12 cellular contexts compared by ENCODE assay signal in genomic region chr3:50126287-50127211, GRCh38. TPM values are rescaled to one million over a fixed set of nuclear protein-coding genes. Genes with fewer than 3 reads are reported as not detected.
A peak's percentile ranks its signal among the peaks of the same experiment; 100 is the strongest.
DNase-seq lines count a peak whose midpoint lies in the region; ATAC-seq and TF ChIP-seq lines count a peak whose summit lies in the region.
"Had no signal": no experiment of that assay in that cellular context is flagged by ENCODE, and none has a peak within 500 bp of the region (broad histone marks: within the 10 kb centered on the region; RNA-seq: fewer than 3 reads in every experiment).

No MANE protein-coding gene starts in this region.

- CTCF ChIA-PET in PC-3 (lab: Charles Lee): interaction anchor here (0.5 kb wide), 1 partner anchor 195 kb away, joined by 6 read pairs; no protein-coding TSS in a partner anchor

- H3K4me3 ChIP-seq in PC-3 (ENCODE audit: low read length) (no peak overlapping the region), fibroblast of the aortic adventitia (ENCODE audit: low read depth, low read length) (no peak overlapping the region)
- H3K4me3 ChIP-seq: ovary had no signal

- no peak for TF ChIP-seq POLR2A in erythroblast (IDR thresholded peaks at IDR 0.05; ENCODE audit: low read length)

- H3K27ac ChIP-seq in PC-3 (ENCODE audit: low read length): no peak overlapping the region
- H3K27ac ChIP-seq: ovary had no signal

- no peaks in the 10 kb centered on the region for H3K36me3 ChIP-seq in PC-3 (ENCODE audit: low read depth, low read length)
- H3K36me3 ChIP-seq: ovary had no signal

- no TSS peak for BruUV-seq in PC-3 (replicated peaks; lab: Mats Ljungman, UMichigan)

- H3K9me2 ChIP-seq in PC-3 (replicated peaks; ENCODE audit: low read length): no peaks in the 10 kb centered on the region

- no peak overlapping the region for H2AFZ ChIP-seq in PC-3 (ENCODE audit: low read length)

- DNase-seq in ELF-1 (ENCODE audit: low read depth, low spot score) (peak; percentile 54), PC-3 (peak; percentile 30), fibroblast of the aortic adventitia (ENCODE audit: low read depth) (peak; percentile 25), retina (peak; percentile 81), erythroblast (lab: John Stamatoyannopoulos, UW) (no peak), superior temporal gyrus (ENCODE audit: extremely low spot score) (no peak)
- no peak for DNase-seq in activated CD8-positive, alpha-beta memory T cell treated with anti-CD3 and anti-CD28 coated beads, Interleukin-2, amount 50 U/mL, for 4 hours
- DNase-seq: cortex of kidney, KG1, NCI-H446 treated with DMSO at 0.1 percent for 48 hours, T-helper 17 cell had no signal

- no peaks in the 10 kb centered on the region for H3F3A ChIP-seq in PC-3 (ENCODE audit: low read length, unreplicated experiment)

- no peak for ATAC-seq in PC-3
- ATAC-seq: T-helper 17 cell had no signal

- intact Hi-C loops in PC-3 (cut with micrococcal nuclease): no loop called here

- H3K9me3 ChIP-seq in PC-3 (ENCODE audit: low read length): no peaks in the 10 kb centered on the region
- H3K9me3 ChIP-seq: ovary had no signal

- TF ChIP-seq CTCF in PC-3 (conservative IDR thresholded peaks at IDR 0.05; ENCODE audit: low read depth, low read length) (no peak), fibroblast of the aortic adventitia (IDR thresholded peaks at IDR 0.05; ENCODE audit: insufficient read depth, low read length) (no peak)

- H3K4me2 ChIP-seq in PC-3 (ENCODE audit: low read length): no peak overlapping the region

- no peaks in the 10 kb centered on the region for H3K4me1 ChIP-seq in PC-3 (ENCODE audit: insufficient read depth, low read length)

- H3K9ac ChIP-seq in PC-3 (ENCODE audit: low read length): no peak overlapping the region

- no peaks in the 10 kb centered on the region for H3K79me2 ChIP-seq in PC-3 (ENCODE audit: low read length)

- POLR2A ChIA-PET in PC-3 (lab: Charles Lee; ENCODE audit: unreplicated experiment): no interaction called here

- no peaks in the 10 kb centered on the region for H4K20me1 ChIP-seq in PC-3 (ENCODE audit: low read length)

- no peaks in the 10 kb centered on the region for H3K27me3 ChIP-seq in PC-3 (ENCODE audit: low read length)
- H3K27me3 ChIP-seq: ovary had no signal

RNA-seq across cellular contexts. Expression of gene SEMA3F, which starts 28.6 kb away (rescaled TPM):
- total RNA-seq in PC-3 (2014; rRNA removed) (47.3 and 50.5 TPM in 2 replicates), fibroblast of the aortic adventitia (ENCODE audit: low replicate concordance) (0.74 and 3.5 TPM in 2 replicates)

RNA-seq across cellular contexts. Expression of gene RBM5, which starts 37.8 kb away (rescaled TPM):
- total RNA-seq in PC-3 (2014; rRNA removed): 105 and 128 TPM in 2 replicates
- 104 and 142 TPM in 2 replicates for total RNA-seq in fibroblast of the aortic adventitia (ENCODE audit: low replicate concordance)

Comparison
In these comparisons a context has a peak if more than half of its experiments do, and no peak if none do; other contexts are left out.
1. DNase-seq: peak in ELF-1 (single experiment), PC-3 (single experiment), fibroblast of the aortic adventitia (single experiment) and retina (single experiment); none in activated CD8-positive, alpha-beta memory T cell treated with anti-CD3 and anti-CD28 coated beads, Interleukin-2, amount 50 U/mL, for 4 hours (single experiment), erythroblast (0 of 2) and superior temporal gyrus (single experiment).
2. RNA of gene SEMA3F, which starts 28.6 kb away (total RNA-seq): 47.3 to 50.5 TPM in PC-3; 0.74 to 3.5 TPM in fibroblast of the aortic adventitia; every median in the first group is over 10 times any median in the second.